In genomic region chrX:12419591-12419990, GRCh38 we compare ENCODE assay signal across 21 cellular contexts.
"Had no signal": no experiment of that assay in that cellular context is flagged by ENCODE, and none has a peak within 500 bp of the region (broad histone marks: within the 10 kb centered on the region; RNA-seq: fewer than 3 reads in every experiment).

No MANE protein-coding gene starts in this region.

- FAIRE-seq: kidney, small intestine had no signal

- H3K36me3 ChIP-seq: gastrocnemius medialis, neutrophil, pancreas, right lobe of liver, suprapubic skin, vagina had no signal

- DNase-seq: gastrocnemius medialis; head of caudate nucleus; kidney; mesenchymal stem cell; mucosa of descending colon; naive B cell; pancreas; retina; right lobe of liver; small intestine; stimulated activated CD4-positive, alpha-beta T cell treated with anti-CD3 and anti-CD28 coated beads, Interleukin-15, amount 100 ng/mL, for 24 hours; stimulated activated CD4-positive, alpha-beta T cell treated with anti-CD3 and anti-CD28 coated beads, Interleukin-2, amount 100 ng/mL, for 48 hours; stimulated activated naive B cell treated with anti-CD40 and anti-IgM and Interleukin-4, amounts not matched to agents 10 μg/mL and 1 μg/mL and 100 μg/mL, for 72 hours had no signal

- H3K4me3 ChIP-seq: coronary artery, gastrocnemius medialis, lung, mucosa of descending colon, pancreas, right lobe of liver, suprapubic skin, vagina had no signal

- H3K27ac ChIP-seq: coronary artery, gastrocnemius medialis, neutrophil, pancreas, right lobe of liver, suprapubic skin, vagina had no signal

- ATAC-seq: esophagus mucosa; gastrocnemius medialis; left lobe of liver; mucosa of descending colon; natural killer cell treated with Interleukin-12 subunit alpha and Interleukin-12 subunit beta and Interleukin-15 and Interleukin-18, amount 100 ng/mL, for 72 hours; pancreas; right lobe of liver; stimulated activated naive B cell treated with anti-CD40 and anti-IgM and Interleukin-4, amounts not matched to agents 10 μg/mL and 1 μg/mL and 100 μg/mL, for 72 hours had no signal

- H3K9me3 ChIP-seq: gastrocnemius medialis, mucosa of descending colon, neutrophil, pancreas, right lobe of liver, suprapubic skin, vagina had no signal

- H3K4me1 ChIP-seq: gastrocnemius medialis, pancreas, right lobe of liver, suprapubic skin, vagina had no signal

- H3K27me3 ChIP-seq: gastrocnemius medialis, neutrophil, suprapubic skin, vagina had no signal
